In genomic region chr2:8534729-8535397, GRCh38 we compare ENCODE assay signal across 1 cellular context.
A peak's percentile ranks its signal among the peaks of the same experiment; 100 is the strongest.
TF ChIP-seq lines count a peak whose summit lies in the region.

No MANE protein-coding gene starts in this region.

TF ChIP-seq in HepG2, 621 proteins besides CTCF, POLR2A, EP300 and RAD21 (continued from another document and continues in another):
- no peak for TF ChIP-seq ZNF609 (CRISPR knock-in tag; IDR thresholded peaks at IDR 0.05; ENCODE audit: borderline replicate concordance)
- TF ChIP-seq ARHGAP35 (CRISPR knock-in tag; IDR thresholded peaks at IDR 0.05; ENCODE audit: borderline replicate concordance), result peak; percentile 42; the same call in 1 of the 2 replicates
- 0 out of 2 replicates have a peak, but pooled peaks have one; percentile 36 for TF ChIP-seq KDM5B (CRISPR knock-in tag; IDR thresholded peaks at IDR 0.05; ENCODE audit: borderline replicate concordance)
- TF ChIP-seq IRF2 (CRISPR knock-in tag; IDR thresholded peaks at IDR 0.05), result 0 out of 2 replicates have a peak, but pooled peaks have one; percentile 24
- no peak for TF ChIP-seq ZEB1 (IDR thresholded peaks at IDR 0.05; ENCODE audit: insufficient replicate concordance, low read depth)
- no peak for TF ChIP-seq NFKBIZ (CRISPR knock-in tag; IDR thresholded peaks at IDR 0.05)
- no peak for TF ChIP-seq SIX1 (CRISPR knock-in tag; IDR thresholded peaks at IDR 0.05; ENCODE audit: borderline replicate concordance)
- 0 out of 2 replicates have a peak, but pooled peaks have one; percentile 46 for TF ChIP-seq THRA (CRISPR knock-in tag; IDR thresholded peaks at IDR 0.05; ENCODE audit: borderline replicate concordance)
- no peak for TF ChIP-seq ZNF296 (CRISPR knock-in tag; conservative IDR thresholded peaks at IDR 0.05)
- TF ChIP-seq ZNF782 (CRISPR knock-in tag; IDR thresholded peaks at IDR 0.05; ENCODE audit: borderline replicate concordance), result 0 out of 2 replicates have a peak, but pooled peaks have one; percentile 30
- peak; percentile 84 for TF ChIP-seq POGK (CRISPR knock-in tag; conservative IDR thresholded peaks at IDR 0.05)
- TF ChIP-seq ZNF644 (CRISPR knock-in tag; IDR thresholded peaks at IDR 0.05; ENCODE audit: low read depth), result 0 out of 2 replicates have a peak, but pooled peaks have one; percentile 52
- TF ChIP-seq LRRFIP1 (CRISPR knock-in tag; conservative IDR thresholded peaks at IDR 0.05), result no peak
- TF ChIP-seq HDAC1 (CRISPR knock-in tag; IDR thresholded peaks at IDR 0.05), result 0 out of 2 replicates have a peak, but pooled peaks have one; percentile 35
- TF ChIP-seq THAP11 (CRISPR knock-in tag; IDR thresholded peaks at IDR 0.05), result no peak
- no peak for TF ChIP-seq JARID2 (CRISPR knock-in tag; IDR thresholded peaks at IDR 0.05; ENCODE audit: insufficient replicate concordance)
- peak; percentile 52; the same call in 1 of the 2 replicates for TF ChIP-seq ZNF543 (CRISPR knock-in tag; IDR thresholded peaks at IDR 0.05)
- TF ChIP-seq CERS6 (CRISPR knock-in tag; IDR thresholded peaks at IDR 0.05), result no peak
- TF ChIP-seq XBP1 (CRISPR knock-in tag; IDR thresholded peaks at IDR 0.05), result no peak
- no peak for TF ChIP-seq ZNF598 (CRISPR knock-in tag; IDR thresholded peaks at IDR 0.05; ENCODE audit: borderline replicate concordance)
- TF ChIP-seq KMT2B (CRISPR knock-in tag; IDR thresholded peaks at IDR 0.05), result peak; percentile 58; the same call in 1 of the 2 replicates
- TF ChIP-seq TMF1 (CRISPR knock-in tag; IDR thresholded peaks at IDR 0.05; ENCODE audit: low read depth), result 0 out of 2 replicates have a peak, but pooled peaks have one; percentile 32
- TF ChIP-seq SP1 (IDR thresholded peaks at IDR 0.05), result no peak
- no peak for TF ChIP-seq SP1 (CRISPR knock-in tag; IDR thresholded peaks at IDR 0.05)
- TF ChIP-seq SNRNP70 (IDR thresholded peaks at IDR 0.05; ENCODE audit: low read depth, low read length), result no peak
- no peak; the same call in 1 of the 2 replicates for TF ChIP-seq ZNF121 (CRISPR knock-in tag; IDR thresholded peaks at IDR 0.05)
- TF ChIP-seq ZNF749 (CRISPR knock-in tag; IDR thresholded peaks at IDR 0.05; ENCODE audit: borderline replicate concordance), result no peak
- TF ChIP-seq ZNF768 (CRISPR knock-in tag; IDR thresholded peaks at IDR 0.05), result peak; percentile 59
- peak; percentile 52; the same call in 1 of the 2 replicates for TF ChIP-seq ZBTB37 (CRISPR knock-in tag; IDR thresholded peaks at IDR 0.05)
- TF ChIP-seq TBL1XR1 (IDR thresholded peaks at IDR 0.05; ENCODE audit: borderline replicate concordance, low read length, partially characterized antibody), result no peak
- 0 out of 2 replicates have a peak, but pooled peaks have one; percentile 33 for TF ChIP-seq PHF20 (CRISPR knock-in tag; IDR thresholded peaks at IDR 0.05)
- peak; percentile 41; the same call in 1 of the 2 replicates for TF ChIP-seq GABPB1 (CRISPR knock-in tag; IDR thresholded peaks at IDR 0.05)
- peak; percentile 70; the same call in 1 of the 2 replicates for TF ChIP-seq ZNF746 (CRISPR knock-in tag; IDR thresholded peaks at IDR 0.05)
- peak; percentile 81 for TF ChIP-seq ZMYM3 (CRISPR knock-in tag; IDR thresholded peaks at IDR 0.05)
- 0 out of 2 replicates have a peak, but pooled peaks have one; percentile 16 for TF ChIP-seq STAG1 (CRISPR knock-in tag; IDR thresholded peaks at IDR 0.05)
- TF ChIP-seq ZNF816 (CRISPR knock-in tag; IDR thresholded peaks at IDR 0.05; ENCODE audit: borderline replicate concordance), result no peak
- TF ChIP-seq TBP (CRISPR knock-in tag; IDR thresholded peaks at IDR 0.05), result no peak
- peak; percentile 56; the same call in 1 of the 2 replicates for TF ChIP-seq SETDB1 (CRISPR knock-in tag; IDR thresholded peaks at IDR 0.05; ENCODE audit: borderline replicate concordance)
- TF ChIP-seq ZNF10 (CRISPR knock-in tag; IDR thresholded peaks at IDR 0.05; ENCODE audit: borderline replicate concordance, low read depth), result no peak
- peak; percentile 34; the same call in 1 of the 2 replicates for TF ChIP-seq BORCS8-MEF2B (CRISPR knock-in tag; IDR thresholded peaks at IDR 0.05)
- peak; percentile 26; the same call in 1 of the 2 replicates for TF ChIP-seq ZNF160 (CRISPR knock-in tag; IDR thresholded peaks at IDR 0.05)
- TF ChIP-seq KDM1A (CRISPR knock-in tag; IDR thresholded peaks at IDR 0.05), result no peak
- no peak for TF ChIP-seq ZFP90 (CRISPR knock-in tag; IDR thresholded peaks at IDR 0.05; ENCODE audit: borderline replicate concordance)
- TF ChIP-seq ATM (IDR thresholded peaks at IDR 0.05; ENCODE audit: borderline replicate concordance), result no peak
- TF ChIP-seq SALL1 (CRISPR knock-in tag; IDR thresholded peaks at IDR 0.05), result peak; percentile 38; the same call in 1 of the 2 replicates
- TF ChIP-seq ZNF777 (CRISPR knock-in tag; IDR thresholded peaks at IDR 0.05), result peak; percentile 54; the same call in 1 of the 2 replicates
- no peak for TF ChIP-seq MBNL3 (CRISPR knock-in tag; conservative IDR thresholded peaks at IDR 0.05)
- peak; percentile 80; the same call in 1 of the 2 replicates for TF ChIP-seq ZNF280B (CRISPR knock-in tag; IDR thresholded peaks at IDR 0.05; ENCODE audit: borderline replicate concordance)
- TF ChIP-seq ZNF546 (CRISPR knock-in tag; conservative IDR thresholded peaks at IDR 0.05), result no peak
- no peak for TF ChIP-seq ZNF333 (CRISPR knock-in tag; IDR thresholded peaks at IDR 0.05; ENCODE audit: borderline replicate concordance)
- no peak for TF ChIP-seq ZC3H4 (CRISPR knock-in tag; IDR thresholded peaks at IDR 0.05; ENCODE audit: borderline replicate concordance)
- no peak for TF ChIP-seq WIZ (CRISPR knock-in tag; IDR thresholded peaks at IDR 0.05)
- no peak for TF ChIP-seq SMAD3 (CRISPR knock-in tag; IDR thresholded peaks at IDR 0.05)
